In genomic region chr15:101277943-101278564, GRCh38 we compare ENCODE assay signal across 2 cellular contexts.
TF ChIP-seq lines count a peak whose summit lies in the region.

No MANE protein-coding gene starts in this region.

TF ChIP-seq in A549, 52 proteins besides CTCF, POLR2A, EP300 and RAD21:
- TF ChIP-seq SMC3 (IDR thresholded peaks at IDR 0.05) (no peak), CBX8 (IDR thresholded peaks at IDR 0.05) (no peak), PBX3 (IDR thresholded peaks at IDR 0.05) (no peak), NFE2L2 (conservative IDR thresholded peaks at IDR 0.05; ENCODE audit: low read length) (no peak), MAFK (IDR thresholded peaks at IDR 0.05; ENCODE audit: partially characterized antibody) (no peak), BCL3 (IDR thresholded peaks at IDR 0.05) (no peak), HOXB13 (CRISPR knock-in tag; IDR thresholded peaks at IDR 0.05; ENCODE audit: low read depth) (no peak), ZC3H11A (IDR thresholded peaks at IDR 0.05) (no peak), TFCP2L1 (CRISPR knock-in tag; IDR thresholded peaks at IDR 0.05) (no peak), KDM1A (IDR thresholded peaks at IDR 0.05; ENCODE audit: low read depth) (no peak), HOXA7 (CRISPR knock-in tag; IDR thresholded peaks at IDR 0.05) (no peak), KDM5A (IDR thresholded peaks at IDR 0.05) (no peak)

TF ChIP-seq in K562, 482 proteins besides CTCF, POLR2A, EP300 and RAD21:
- no peak for TF ChIP-seq MGA (IDR thresholded peaks at IDR 0.05)
- TF ChIP-seq XRCC5 (IDR thresholded peaks at IDR 0.05; ENCODE audit: low read depth, low read length): peak; percentile 19; the same call in 1 of the 2 replicates
- peak; percentile 92 to 94 for TF ChIP-seq KDM1A (IDR thresholded peaks at IDR 0.05)
- no peak for TF ChIP-seq TCF7L2 (IDR thresholded peaks at IDR 0.05; ENCODE audit: low read depth, low read length)
- peak; percentile 92; the same call in 1 of the 2 replicates for TF ChIP-seq PHF21A (IDR thresholded peaks at IDR 0.05; ENCODE audit: borderline replicate concordance, low read depth)
- TF ChIP-seq JUND (IDR thresholded peaks at IDR 0.05; ENCODE audit: borderline replicate concordance, low read depth, low read length): no peak
- TF ChIP-seq JUND (tag; IDR thresholded peaks at IDR 0.05; ENCODE audit: borderline replicate concordance, low read depth, low read length): 0 out of 3 replicates have a peak, but pooled peaks have one; percentile 17
- TF ChIP-seq BRD9 (IDR thresholded peaks at IDR 0.05; ENCODE audit: low read depth, partially characterized antibody): no peak
- no peak for TF ChIP-seq CGGBP1 (CRISPR knock-in tag; IDR thresholded peaks at IDR 0.05)
- TF ChIP-seq HEY1 (CRISPR knock-in tag; IDR thresholded peaks at IDR 0.05; ENCODE audit: borderline replicate concordance): no peak
- TF ChIP-seq RCOR1 (IDR thresholded peaks at IDR 0.05; ENCODE audit: borderline replicate concordance in 1 of 2, low read depth in 2 of 2, low read length in 2 of 2): peak; percentile 77 to 92; a peak in 3 of 4 replicates
- peak; percentile 66 for TF ChIP-seq CREM (IDR thresholded peaks at IDR 0.05; ENCODE audit: low read depth)
- TF ChIP-seq CREB1 (IDR thresholded peaks at IDR 0.05): no peak
- TF ChIP-seq CREB1 (CRISPR knock-in tag; IDR thresholded peaks at IDR 0.05): peak; percentile 34; the same call in 1 of the 2 replicates
- TF ChIP-seq HDAC1 (IDR thresholded peaks at IDR 0.05): peak in 1 of 2 experiments; percentile 37; a peak in 1 of 4 replicates
- TF ChIP-seq TCF15 (CRISPR knock-in tag; IDR thresholded peaks at IDR 0.05): no peak
- no peak for TF ChIP-seq EHMT2 (IDR thresholded peaks at IDR 0.05)
- peak; percentile 20; the same call in 1 of the 2 replicates for TF ChIP-seq HDAC2 (IDR thresholded peaks at IDR 0.05)
